Comparison of ENCODE assay signal across 8 cellular contexts in the genomic region with DNA sequence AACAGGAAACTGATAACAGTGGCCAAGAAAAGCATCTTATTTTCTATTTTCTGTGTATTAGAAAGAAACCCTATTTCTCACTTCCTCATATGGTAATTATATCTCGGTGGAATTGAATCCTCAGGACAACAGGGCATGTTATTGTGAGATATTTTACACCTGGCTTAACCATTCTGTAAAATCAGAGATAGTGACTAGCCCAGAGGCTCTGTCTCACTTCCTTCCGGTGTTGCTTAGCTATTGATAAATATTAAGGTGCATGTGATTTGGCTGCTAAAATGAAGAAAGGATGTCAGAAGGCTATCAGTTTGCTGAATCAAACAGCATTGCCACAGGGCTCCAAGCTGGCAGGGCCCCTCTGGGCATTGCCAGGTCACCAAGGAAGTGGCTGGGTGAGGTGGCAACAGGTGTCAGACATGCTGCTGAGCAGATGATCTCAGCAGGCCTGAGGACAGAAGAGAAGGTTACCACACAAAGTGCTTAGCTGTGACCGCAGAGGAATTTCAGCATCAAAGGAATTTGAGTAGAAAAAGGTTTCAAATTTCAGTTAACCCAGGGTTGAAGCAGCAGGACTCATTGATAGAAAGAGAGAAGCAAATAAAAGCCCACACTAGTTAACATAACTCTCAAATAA.
DNase-seq lines count a peak whose midpoint lies in the region; ATAC-seq and TF ChIP-seq lines count a peak whose summit lies in the region.

No MANE protein-coding gene starts in this region.

- H3K4me1 ChIP-seq in CD8-positive, alpha-beta T cell (ENCODE audit: insufficient read depth, low read length): no peaks in the 10 kb centered on the region
- H3K4me1 ChIP-seq in PC-3 (ENCODE audit: insufficient read depth, low read length) (peaks cover 18% of the 10 kb centered on the region), upper lobe of left lung (peaks cover 0 to 10% (median 5%) of the 10 kb centered on the region in 4 donors)

- intact Hi-C loops in CD8-positive, alpha-beta T cell (cut with DNase I, micrococcal nuclease): no loop called here
- intact Hi-C loops in PC-3 (cut with micrococcal nuclease): no loop called here

- H3K4me3 ChIP-seq in CD8-positive, alpha-beta T cell (ENCODE audit: low read depth, low read length): no peak overlapping the region
- no peak overlapping the region for H3K4me3 ChIP-seq in PC-3 (ENCODE audit: low read length)
- H3K4me3 ChIP-seq in upper lobe of left lung: no peak overlapping the region

- no peaks in the 10 kb centered on the region for H3F3A ChIP-seq in PC-3 (ENCODE audit: low read length, unreplicated experiment)

- peaks cover 5% of the 10 kb centered on the region for H3K4me1 Mint-ChIP-seq in CD8-positive, alpha-beta T cell (ENCODE audit: low read depth)

- H3K27ac ChIP-seq in CD8-positive, alpha-beta T cell (ENCODE audit: low read depth, low read length): no peak overlapping the region
- H3K27ac ChIP-seq in PC-3 (ENCODE audit: low read length) (peak overlapping the region; percentile 30), upper lobe of left lung (peak overlapping the region in 1 of 4 donors; percentile 42)

- 22 to 23% methylated on average over 3 of the region's 3 CpGs for WGBS in upper lobe of left lung, 2 donors

- no peaks in the 10 kb centered on the region for H4K20me1 ChIP-seq in PC-3 (ENCODE audit: low read length)

- H3K27me3 Mint-ChIP-seq in CD8-positive, alpha-beta T cell (ENCODE audit: low read depth): no peaks in the 10 kb centered on the region

- BruUV-seq in PC-3 (replicated peaks; lab: Mats Ljungman, UMichigan): no TSS peak

- H3K27me3 ChIP-seq in CD8-positive, alpha-beta T cell (ENCODE audit: insufficient read depth, low read length): no peaks in the 10 kb centered on the region
- H3K27me3 ChIP-seq in PC-3 (ENCODE audit: low read length) (no peaks in the 10 kb centered on the region), upper lobe of left lung (no peaks in the 10 kb centered on the region)

- TF ChIP-seq POLR2A in upper lobe of left lung (IDR thresholded peaks at IDR 0.05): no peak

- no peak for TF ChIP-seq CTCF in CD8-positive, alpha-beta T cell (IDR thresholded peaks at IDR 0.05)
- TF ChIP-seq CTCF in PC-3 (conservative IDR thresholded peaks at IDR 0.05; ENCODE audit: low read depth, low read length) (no peak), upper lobe of left lung (IDR thresholded peaks at IDR 0.05) (no peak)

- peak overlapping the region; percentile 66 for H3K27ac Mint-ChIP-seq in CD8-positive, alpha-beta T cell

- no peak overlapping the region for H3K9ac ChIP-seq in PC-3 (ENCODE audit: low read length)

- no peak overlapping the region for H2AFZ ChIP-seq in PC-3 (ENCODE audit: low read length)

- H3K9me3 ChIP-seq in CD8-positive, alpha-beta T cell (ENCODE audit: low read length): no peaks in the 10 kb centered on the region
- no peaks in the 10 kb centered on the region for H3K9me3 ChIP-seq in PC-3 (ENCODE audit: low read length)
- no peaks in the 10 kb centered on the region for H3K9me3 ChIP-seq in upper lobe of left lung

- peak in 1 of 4 donors; percentile 47 for TF ChIP-seq EP300 in upper lobe of left lung (IDR thresholded peaks at IDR 0.05)

- no peaks in the 10 kb centered on the region for H3K9me2 ChIP-seq in PC-3 (replicated peaks; ENCODE audit: low read length)

- H3K4me3 Mint-ChIP-seq in CD8-positive, alpha-beta T cell: no peak overlapping the region

- no peaks in the 10 kb centered on the region for H3K36me3 Mint-ChIP-seq in CD8-positive, alpha-beta T cell

- H3K4me2 ChIP-seq in PC-3 (ENCODE audit: low read length): peak overlapping the region; percentile 7

- no peaks in the 10 kb centered on the region for H3K79me2 ChIP-seq in PC-3 (ENCODE audit: low read length)

- POLR2A ChIA-PET in CD8-positive, alpha-beta T cell (lab: Charles Lee): no interaction called here
- POLR2A ChIA-PET in PC-3 (lab: Charles Lee; ENCODE audit: unreplicated experiment): interaction anchor here (0.6 kb wide), 1 partner anchor 163 kb away, joined by 3 read pairs; no protein-coding TSS in a partner anchor

- CTCF ChIA-PET in CD8-positive, alpha-beta T cell (lab: Charles Lee): no interaction called here
- CTCF ChIA-PET in PC-3 (lab: Charles Lee): no interaction called here

- no peaks in the 10 kb centered on the region for H3K9me3 Mint-ChIP-seq in CD8-positive, alpha-beta T cell

- no peaks in the 10 kb centered on the region for H3K36me3 ChIP-seq in CD8-positive, alpha-beta T cell (ENCODE audit: insufficient read depth, low read length)
- H3K36me3 ChIP-seq in PC-3 (ENCODE audit: low read depth, low read length): no peaks in the 10 kb centered on the region
- no peaks in the 10 kb centered on the region for H3K36me3 ChIP-seq in upper lobe of left lung

- ATAC-seq in CD8-positive, alpha-beta T cell: peak; percentile 73
- ATAC-seq in GM18907 (IDR thresholded peaks at IDR 0.05; ENCODE audit: unreplicated experiment) (peak; percentile 96), HG03025 (IDR thresholded peaks at IDR 0.05; ENCODE audit: low FRiP score, unreplicated experiment) (peak; percentile 96), PC-3 (peak; percentile 88), upper lobe of left lung (ENCODE audit: low FRiP score in 2 of 2) (peak; percentile 42 to 83)

- peak in 5 of 7 experiments; percentile 2 to 50 (median 5) for DNase-seq in CD8-positive, alpha-beta T cell
- DNase-seq in PC-3 (peak; percentile 69), glomerular endothelial cell (ENCODE audit: extremely low read depth, low read depth, low spot score) (peak; percentile 74), upper lobe of left lung (peak in 1 of 2 donors; percentile 85), NCI-H526 (lab: John Stamatoyannopoulos, UW) (no peak), NCI-H345 treated with DMSO at 0.1 percent for 48 hours (lab: John Stamatoyannopoulos, UW; ENCODE audit: unreplicated experiment) (no peak)

Comparison
In these comparisons a context has a peak if more than half of its experiments do, and no peak if none do; other contexts are left out.
1. DNase-seq: peak in CD8-positive, alpha-beta T cell (5 of 7), PC-3 (single experiment) and glomerular endothelial cell (single experiment); none in NCI-H526 (0 of 2) and NCI-H345 treated with DMSO at 0.1 percent for 48 hours (single experiment).
2. Peak in every context shown above with its lines, with median percentiles within 50 percentile points of each other: ATAC-seq.